In genomic region chr7:36490335-36490940, GRCh38 we compare ENCODE assay signal across 12 cellular contexts.
DNase-seq lines count a peak whose midpoint lies in the region; TF ChIP-seq lines count a peak whose summit lies in the region.
"Had no signal": no experiment of that assay in that cellular context is flagged by ENCODE, and none has a peak within 500 bp of the region (broad histone marks: within the 10 kb centered on the region; RNA-seq: fewer than 3 reads in every experiment).

No MANE protein-coding gene starts in this region.

- intact Hi-C loops in esophagus muscularis mucosa (cut with DNase I): no loop called here

- no peak overlapping the region for H4K8ac ChIP-seq in H9 (replicated peaks; ENCODE audit: insufficient read length, low read depth, low read length)

- no peak overlapping the region for H3K14ac ChIP-seq in H9 (ENCODE audit: insufficient read depth, low read length)

- no peak overlapping the region for H3K4me3 ChIP-seq in astrocyte of the cerebellum (ENCODE audit: low read depth, low read length)
- no peak overlapping the region for H3K4me3 ChIP-seq in esophagus muscularis mucosa

- H3K27ac Mint-ChIP-seq in H9: no peak overlapping the region
- H3K27ac Mint-ChIP-seq: CD8-positive, alpha-beta memory T cell had no signal

- peaks cover 0 to 2% of the 10 kb centered on the region in 2 experiments; a peak in 1 of 4 replicates for H3K4me1 Mint-ChIP-seq in H9

- H3K9me3 Mint-ChIP-seq in H9: peaks cover 8 to 10% of the 10 kb centered on the region in 2 experiments; a peak in 4 of 5 replicates
- H3K9me3 Mint-ChIP-seq: CD8-positive, alpha-beta memory T cell had no signal

- H3K4me1 ChIP-seq in esophagus muscularis mucosa (peaks cover 0 to 8% (median 4%) of the 10 kb centered on the region in 4 donors), H9 (ENCODE audit: insufficient read depth, low read length) (no peaks in the 10 kb centered on the region)

- no peaks in the 10 kb centered on the region for H3K36me3 ChIP-seq in esophagus muscularis mucosa

- H3K23ac ChIP-seq in H9 (ENCODE audit: insufficient read length, low read depth, low read length): no peak overlapping the region

- TF ChIP-seq CTCF in astrocyte of the cerebellum (IDR thresholded peaks at IDR 0.05; ENCODE audit: low read depth, low read length, missing control alignments) (no peak), esophagus muscularis mucosa (IDR thresholded peaks at IDR 0.05) (no peak), H9 (conservative IDR thresholded peaks at IDR 0.05) (no peak)

- no peak overlapping the region for H2BK120ac ChIP-seq in H9 (ENCODE audit: low read depth, low read length, poor library complexity, severe bottlenecking)

- no peak for TF ChIP-seq POLR2A in esophagus muscularis mucosa (IDR thresholded peaks at IDR 0.05; ENCODE audit: low read depth)

- no peak overlapping the region for H2AK5ac ChIP-seq in H9 (ENCODE audit: insufficient read length, low read length)

- no peak overlapping the region for H3K4me2 ChIP-seq in H9 (ENCODE audit: insufficient read depth, insufficient read length, low read length)

- no peak overlapping the region for H3K56ac ChIP-seq in H9 (ENCODE audit: insufficient read length, low read depth, low read length)

- WGBS in esophagus muscularis mucosa: 45% methylated on average over 5 of the region's 5 CpGs
- no CpG with 5 or more reads among the region's 5 CpGs for WGBS in H9 (ENCODE audit: extremely low coverage, insufficient read length, low lambda C conversion rate)

- no peaks in the 10 kb centered on the region for H3K27me3 Mint-ChIP-seq in H9 (ENCODE audit: low read depth)

- H4K20me1 ChIP-seq in H9 (ENCODE audit: control insufficient read depth, insufficient read depth, insufficient read length): no peaks in the 10 kb centered on the region

- no peak overlapping the region for H3T11ph ChIP-seq in H9 (ENCODE audit: low read length)

- no peak overlapping the region for H3K27ac ChIP-seq in esophagus muscularis mucosa (replicated peaks in 1 of 4)
- H3K27ac ChIP-seq in H9 (ENCODE audit: insufficient read length, low read depth, low read length): no peak overlapping the region

- H3K4me3 Mint-ChIP-seq in H9: no peak overlapping the region
- H3K4me3 Mint-ChIP-seq: CD8-positive, alpha-beta memory T cell had no signal

- no peaks in the 10 kb centered on the region for H3K27me3 ChIP-seq in esophagus muscularis mucosa
- no peaks in the 10 kb centered on the region for H3K27me3 ChIP-seq in H9 (ENCODE audit: insufficient read depth, low read length)

- H3K23me2 ChIP-seq in H9 (ENCODE audit: insufficient read length, low read depth, low read length, poor library complexity, severe bottlenecking): no peaks in the 10 kb centered on the region

- H4K5ac ChIP-seq in H9 (ENCODE audit: insufficient read length, low read depth, low read length): no peak overlapping the region

- no peak overlapping the region for H3K9ac ChIP-seq in H9 (ENCODE audit: extremely low read depth, insufficient read length, low read length)

- no peak overlapping the region for H2BK15ac ChIP-seq in H9 (ENCODE audit: low read depth, low read length)

- DNase-seq in NCI-H69 (lab: John Stamatoyannopoulos, UW) (peak; percentile 35), astrocyte of the cerebellum (ENCODE audit: low read depth) (peak; percentile 47), esophagus muscularis mucosa (ENCODE audit: extremely low spot score) (peak; percentile 77), pons (ENCODE audit: low spot score) (peak; percentile 15), H9 (no peak), amygdala (lab: John Stamatoyannopoulos, UW) (no peak)
- DNase-seq in stimulated activated CD4-positive, alpha-beta T cell treated with anti-CD3 and anti-CD28 coated beads, Interleukin-15, amount 100 ng/mL, for 24 hours: no peak
- DNase-seq: CD8-positive, alpha-beta memory T cell; NCI-H1105 treated with DMSO at 0.1 percent for 48 hours; NCI-H1930; NCI-H524; OCI-M1 had no signal

- TF ChIP-seq EP300 in esophagus muscularis mucosa (IDR thresholded peaks at IDR 0.05): no peak

- H2AFZ ChIP-seq in H9 (ENCODE audit: low read length): no peak overlapping the region

- no peaks in the 10 kb centered on the region; the same call in 1 of the 2 replicates for H3K79me2 ChIP-seq in H9 (ENCODE audit: insufficient read depth, low read length)

- no peaks in the 10 kb centered on the region for H3K9me3 ChIP-seq in esophagus muscularis mucosa
- H3K9me3 ChIP-seq in H9 (ENCODE audit: control insufficient read depth, low read depth, low read length): no peaks in the 10 kb centered on the region

- H2BK5ac ChIP-seq in H9 (ENCODE audit: insufficient read length, low read length): no peak overlapping the region

- H2BK12ac ChIP-seq in H9 (ENCODE audit: insufficient read length, low read depth, low read length): no peak overlapping the region

- H3K36me3 Mint-ChIP-seq in H9 (ENCODE audit: insufficient read depth in 1 of 3, low read depth in 3 of 3): peaks cover 5 to 7% (median 6%) of the 10 kb centered on the region in 3 experiments; a peak in 3 of 7 replicates
- H3K36me3 Mint-ChIP-seq: CD8-positive, alpha-beta memory T cell had no signal

- no peak overlapping the region for H4K91ac ChIP-seq in H9 (ENCODE audit: insufficient read length, low read depth, low read length)

- H2BK20ac ChIP-seq in H9 (ENCODE audit: low read depth, low read length, poor library complexity, severe bottlenecking): no peak overlapping the region

- H3K18ac ChIP-seq in H9 (ENCODE audit: insufficient read length, low read depth, low read length): no peak overlapping the region

- no peak overlapping the region for H3K4ac ChIP-seq in H9 (ENCODE audit: low read depth, low read length)

- in situ Hi-C loops in astrocyte of the cerebellum (cut with HindIII; ENCODE audit: low sequenced_read_pairs): loop anchor here (5.0 kb wide), 1 partner anchor 707 kb away; no protein-coding TSS in a partner anchor

- H3K79me1 ChIP-seq in H9 (ENCODE audit: insufficient read depth, low read depth, low read length, poor library complexity, severe bottlenecking): no peaks in the 10 kb centered on the region

Comparison
In these comparisons a context has a peak if more than half of its experiments do, and no peak if none do; other contexts are left out.
1. DNase-seq: peak in NCI-H69 (single experiment), astrocyte of the cerebellum (single experiment), esophagus muscularis mucosa (single experiment) and pons (single experiment); none in stimulated activated CD4-positive, alpha-beta T cell treated with anti-CD3 and anti-CD28 coated beads, Interleukin-15, amount 100 ng/mL, for 24 hours (single experiment), H9 (single experiment) and amygdala (0 of 56).